Comparison of ENCODE assay signal across 30 cellular contexts in the genomic region with DNA sequence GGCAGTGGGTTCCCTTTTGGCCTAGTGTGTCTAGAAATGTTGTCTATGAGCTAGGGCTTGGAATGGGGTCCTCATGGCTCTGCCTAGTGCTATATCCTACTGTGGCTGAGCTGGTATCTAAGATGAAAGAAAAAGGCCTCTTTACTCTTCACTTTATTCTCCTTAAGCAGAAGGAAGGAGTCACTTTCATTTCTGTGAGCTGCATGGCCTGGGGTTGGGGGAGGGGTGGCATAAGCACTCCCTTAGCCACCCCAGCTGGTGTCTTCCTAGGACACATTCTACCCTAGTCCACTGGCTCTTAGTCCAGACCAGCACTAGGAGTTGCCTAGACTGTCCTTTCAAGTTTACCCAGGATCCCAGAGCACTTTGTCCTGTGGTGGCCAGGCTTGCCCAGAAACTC.
"Had no signal": no experiment of that assay in that cellular context is flagged by ENCODE, and none has a peak within 500 bp of the region (broad histone marks: within the 10 kb centered on the region; RNA-seq: fewer than 3 reads in every experiment).

No MANE protein-coding gene starts in this region.

- H3K4me2 ChIP-seq: hepatocyte had no signal

- H3K36me3 ChIP-seq: ascending aorta, breast epithelium, cardiac muscle cell, esophagus squamous epithelium, gastroesophageal sphincter, heart right ventricle had no signal

- H3K9me3 ChIP-seq: ascending aorta, esophagus squamous epithelium had no signal

- ATAC-seq: activated CD4-positive, CD25-positive, alpha-beta regulatory T cell treated with anti-CD3 and anti-CD28 coated beads, Interleukin-2, amount 50 U/mL, for 24 hours; activated CD8-positive, alpha-beta memory T cell treated with anti-CD3 and anti-CD28 coated beads, Interleukin-2, amount 10 ng/mL, durations not matched to agents 7 days and 5 days; activated CD8-positive, alpha-beta T cell treated with anti-CD3 and anti-CD28 coated beads, Interleukin-2, amount 10 ng/mL, durations not matched to agents 7 days and 5 days; effector memory CD8-positive, alpha-beta T cell; gastroesophageal sphincter; heart right ventricle had no signal

- FAIRE-seq: TTC549 had no signal

- H3K27me3 ChIP-seq: ascending aorta, breast epithelium, cardiac muscle cell, dorsolateral prefrontal cortex, esophagus squamous epithelium, gastroesophageal sphincter, heart right ventricle, hepatocyte had no signal

- H3K79me2 ChIP-seq: hepatocyte had no signal

- H3K27ac ChIP-seq: ascending aorta, breast epithelium, cardiac muscle cell, coronary artery, dorsolateral prefrontal cortex, esophagus squamous epithelium, gastroesophageal sphincter, heart right ventricle, hepatocyte, VCaP had no signal

- H2AFZ ChIP-seq: hepatocyte had no signal

- H3K4me1 ChIP-seq: ascending aorta, breast epithelium, esophagus squamous epithelium, gastroesophageal sphincter, heart right ventricle had no signal

- DNase-seq: activated B cell treated with CpG ODN at 0.5 μM for 24 hours; activated CD4-positive, alpha-beta memory T cell treated with anti-CD3 and anti-CD28 coated beads for 36 hours; activated CD4-positive, alpha-beta T cell treated with anti-CD3 and anti-CD28 coated beads for 48 hours; activated CD4-positive, alpha-beta T cell treated with anti-CD3 and anti-CD28 coated beads, Interleukin-2, amount 50 U/mL, for 1 hour; activated CD8-positive, alpha-beta memory T cell treated with anti-CD3 and anti-CD28 coated beads, Interleukin-2, amount 10 ng/mL, durations not matched to agents 7 days and 5 days; activated CD8-positive, alpha-beta memory T cell treated with anti-CD3 and anti-CD28 coated beads, Interleukin-2, amount 50 U/mL, for 4 hours; activated CD8-positive, alpha-beta T cell treated with anti-CD3 and anti-CD28 coated beads, Interleukin-2, amount 10 ng/mL, durations not matched to agents 7 days and 5 days; activated effector memory CD4-positive, alpha-beta T cell treated with anti-CD3 and anti-CD28 coated beads, Interleukin-2, amount 50 U/mL, for 16 hours; activated naive CD4-positive, alpha-beta T cell treated with anti-CD3 and anti-CD28 coated beads for 36 hours; activated naive CD8-positive, alpha-beta T cell treated with anti-CD3 and anti-CD28 coated beads, Interleukin-2, amount 10 ng/mL, durations not matched to agents 7 days and 5 days; activated T-cell treated with anti-CD3 and anti-CD28 coated beads, Interleukin-2, amount 50 U/mL, for 1 hour; activated T-cell treated with anti-CD3 and anti-CD28 coated beads, Interleukin-2, amount 50 U/mL, for 48 hours; central memory CD4-positive, alpha-beta T cell; cerebellar nuclear complex; dorsolateral prefrontal cortex; effector memory CD8-positive, alpha-beta T cell; erythroblast; esophagus squamous epithelium; foreskin melanocyte; heart right ventricle; T-helper 2 cell had no signal

- H3K4me3 ChIP-seq: ascending aorta, breast epithelium, cardiac muscle cell, coronary artery, dorsolateral prefrontal cortex, esophagus squamous epithelium, gastroesophageal sphincter, heart right ventricle, hepatocyte had no signal
